Comparison of ENCODE assay signal across 22 cellular contexts in the genomic region with DNA sequence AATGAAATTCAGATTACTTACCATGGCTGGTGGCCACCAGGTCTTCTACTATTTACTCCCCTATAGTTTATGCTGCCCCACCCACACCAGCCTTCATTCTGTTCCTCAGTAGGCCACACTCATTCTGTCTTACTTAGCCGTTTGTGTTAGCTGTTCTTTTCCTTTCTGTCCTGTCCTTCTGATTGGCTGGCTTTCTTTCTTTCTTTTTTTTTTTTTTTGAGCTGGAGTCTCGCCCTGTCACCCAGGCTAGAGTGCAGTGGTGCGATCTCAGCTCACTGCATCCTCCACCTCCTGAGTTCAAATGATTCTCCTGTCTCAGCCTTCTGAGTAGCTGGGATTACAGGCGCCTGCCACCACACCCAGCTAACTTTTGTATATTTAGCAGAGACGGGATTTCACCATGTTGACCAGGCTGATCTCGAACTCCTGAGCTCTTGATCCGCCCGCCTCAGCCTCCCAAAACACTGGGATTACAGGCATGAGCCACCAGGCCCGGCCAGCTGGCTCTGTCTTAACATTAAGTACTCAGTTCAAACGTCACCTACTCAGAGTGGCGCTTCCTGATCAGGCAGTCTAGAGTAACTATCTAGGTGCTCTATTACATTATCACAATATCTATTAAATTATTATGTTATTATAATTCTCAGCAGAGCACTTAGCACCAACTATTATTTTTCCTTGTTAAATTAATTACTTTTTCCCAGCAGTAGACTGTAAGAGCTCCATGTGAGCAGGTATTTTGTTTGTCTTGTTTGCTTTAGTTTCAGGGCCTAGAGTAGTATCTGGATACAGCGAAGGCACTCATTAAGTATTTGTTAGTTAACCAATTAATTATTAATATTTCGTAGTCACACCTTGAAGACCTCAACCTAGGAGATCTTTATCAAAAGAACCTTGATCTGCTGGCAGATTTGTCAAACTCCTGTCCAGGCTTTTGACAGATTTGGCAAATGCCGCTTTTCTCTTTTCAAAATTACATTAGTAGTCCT. TPM values are rescaled to one million over a fixed set of nuclear protein-coding genes. Genes with fewer than 3 reads are reported as not detected.
DNase-seq lines count a peak whose midpoint lies in the region; ATAC-seq, FAIRE-seq and TF ChIP-seq lines count a peak whose summit lies in the region.
"Had no signal": no experiment of that assay in that cellular context is flagged by ENCODE, and none has a peak within 500 bp of the region (broad histone marks: within the 10 kb centered on the region; RNA-seq: fewer than 3 reads in every experiment).

No MANE protein-coding gene starts in this region.

- CTCF ChIA-PET in GM10248 (lab: Yijun Ruan, JAX), result interaction anchor here (1.3 to 7.9 kb wide), 5 partner anchors 8 to 430 kb away, joined by 3 to 76 read pairs (median 6); no protein-coding TSS in a partner anchor

- peak overlapping the region; percentile 76 for H3K27ac Mint-ChIP-seq in astrocyte (ENCODE audit: unreplicated experiment)
- H3K27ac Mint-ChIP-seq in nephron progenitor cell, result peak overlapping the region; percentile 17
- no peak overlapping the region for H3K27ac Mint-ChIP-seq in endothelial cell (ENCODE audit: unreplicated experiment)
- H3K27ac Mint-ChIP-seq: activated naive CD8-positive, alpha-beta T cell treated with anti-CD3 and anti-CD28 coated beads, Interleukin-2, amount 10 ng/mL, durations not matched to agents 7 days and 5 days; mesothelial cell of epicardium had no signal

- POLR2A ChIA-PET in GM10248 (lab: Yijun Ruan, JAX), result interaction anchor here (0.6 kb wide), 1 partner anchor 10 kb away, joined by 4 read pairs; no protein-coding TSS in a partner anchor

- DNase-seq in DMS 273 treated with DMSO at 0.1 percent for 48 hours (lab: John Stamatoyannopoulos, UW) (peak; percentile 40), NCI-H82 treated with DMSO at 0.1 percent for 48 hours (lab: John Stamatoyannopoulos, UW; ENCODE audit: unreplicated experiment) (peak; percentile 82), astrocyte (ENCODE audit: low read depth) (no peak), nephron progenitor cell (no peak), GM10248 (ENCODE audit: extremely low spot score) (no peak), endothelial cell (ENCODE audit: low spot score) (no peak)
- no peak for DNase-seq in stimulated activated CD4-positive, alpha-beta T cell treated with anti-CD3 and anti-CD28 coated beads, Interleukin-2, amount 100 ng/mL, for 24 hours
- DNase-seq: activated CD4-positive, alpha-beta T cell treated with anti-CD3 and anti-CD28 coated beads for 4 hours; activated naive CD8-positive, alpha-beta T cell treated with anti-CD3 and anti-CD28 coated beads, Interleukin-2, amount 10 ng/mL, durations not matched to agents 7 days and 5 days; activated T-cell treated with anti-CD3 and anti-CD28 coated beads, Interleukin-2, amount 50 U/mL, for 1 hour; KG1; kidney; NCI-H1092 treated with DMSO at 0.1 percent for 48 hours; NCI-H2171; NK-92 treated with Interleukin-12 subunit alpha and Interleukin-12 subunit beta, amount 100 ng/mL, for 24 hours; SHP77; sigmoid colon; stimulated activated CD4-positive, alpha-beta T cell treated with anti-CD3 and anti-CD28 coated beads, Interleukin-4, amount 100 ng/mL, for 4 hours had no signal

- peaks cover 5% of the 10 kb centered on the region for H3K36me3 Mint-ChIP-seq in astrocyte (ENCODE audit: low read depth, unreplicated experiment)
- H3K36me3 Mint-ChIP-seq in nephron progenitor cell (ENCODE audit: low read depth), result peaks cover 14% of the 10 kb centered on the region
- H3K36me3 Mint-ChIP-seq in endothelial cell (ENCODE audit: low read depth, unreplicated experiment), result no peaks in the 10 kb centered on the region
- H3K36me3 Mint-ChIP-seq: mesothelial cell of epicardium had no signal

- no peak overlapping the region for H3K4me3 ChIP-seq in astrocyte (ENCODE audit: insufficient read depth, low read depth, low read length)
- H3K4me3 ChIP-seq: cardiac muscle cell, hepatocyte, sigmoid colon had no signal

- no peak for ATAC-seq in GM19035 (IDR thresholded peaks at IDR 0.05; ENCODE audit: unreplicated experiment)

- H4K20me1 ChIP-seq in astrocyte (ENCODE audit: insufficient read depth, low read length), result peaks cover 8% of the 10 kb centered on the region

- H3K9me3 Mint-ChIP-seq in astrocyte (ENCODE audit: unreplicated experiment) (no peaks in the 10 kb centered on the region), nephron progenitor cell (no peaks in the 10 kb centered on the region), endothelial cell (ENCODE audit: unreplicated experiment) (no peaks in the 10 kb centered on the region)
- H3K9me3 Mint-ChIP-seq: activated naive CD8-positive, alpha-beta T cell treated with anti-CD3 and anti-CD28 coated beads, Interleukin-2, amount 10 ng/mL, durations not matched to agents 7 days and 5 days; mesothelial cell of epicardium had no signal

- no peak overlapping the region for H3K4me3 Mint-ChIP-seq in astrocyte (ENCODE audit: unreplicated experiment)
- no peak overlapping the region for H3K4me3 Mint-ChIP-seq in nephron progenitor cell
- H3K4me3 Mint-ChIP-seq in endothelial cell (ENCODE audit: unreplicated experiment), result no peak overlapping the region
- H3K4me3 Mint-ChIP-seq: activated naive CD8-positive, alpha-beta T cell treated with anti-CD3 and anti-CD28 coated beads, Interleukin-2, amount 10 ng/mL, durations not matched to agents 7 days and 5 days; mesothelial cell of epicardium had no signal

- no peaks in the 10 kb centered on the region for H3K36me3 ChIP-seq in astrocyte (ENCODE audit: insufficient read depth, low read length)
- H3K36me3 ChIP-seq: cardiac muscle cell, sigmoid colon had no signal

- H3K4me2 ChIP-seq in astrocyte (ENCODE audit: low read length), result no peak overlapping the region
- H3K4me2 ChIP-seq: hepatocyte had no signal

- H3K4me1 Mint-ChIP-seq in astrocyte (ENCODE audit: low read depth, unreplicated experiment), result peaks cover 22% of the 10 kb centered on the region
- H3K4me1 Mint-ChIP-seq in nephron progenitor cell, result peaks cover 17% of the 10 kb centered on the region
- H3K4me1 Mint-ChIP-seq in endothelial cell (ENCODE audit: unreplicated experiment), result peaks cover 5% of the 10 kb centered on the region

- no peak overlapping the region for H3K9ac ChIP-seq in astrocyte (ENCODE audit: low read length)

- no peak overlapping the region for H2AFZ ChIP-seq in astrocyte (ENCODE audit: low read depth, low read length)
- H2AFZ ChIP-seq: hepatocyte had no signal

- H3K27ac ChIP-seq in astrocyte (ENCODE audit: low read depth, low read length), result no peak overlapping the region
- H3K27ac ChIP-seq: cardiac muscle cell, sigmoid colon had no signal

- TF ChIP-seq CTCF in astrocyte (IDR thresholded peaks at IDR 0.05; ENCODE audit: insufficient read depth, low read depth, low read length) (no peak), nephron progenitor cell (IDR thresholded peaks at IDR 0.05) (no peak), GM10248 (IDR thresholded peaks at IDR 0.05; ENCODE audit: control extremely low read depth, extremely low read depth, low read depth, missing control alignments) (no peak), endothelial cell (IDR thresholded peaks at IDR 0.05; ENCODE audit: unreplicated experiment) (no peak)

- no peaks in the 10 kb centered on the region for H3K9me3 ChIP-seq in astrocyte (ENCODE audit: insufficient read depth, low read depth, low read length)
- H3K9me3 ChIP-seq: sigmoid colon had no signal

- no peak for FAIRE-seq in astrocyte (lab: Jason Lieb, UNC)
- FAIRE-seq: kidney had no signal

- peaks cover 57% of the 10 kb centered on the region for H3K79me2 ChIP-seq in astrocyte (ENCODE audit: insufficient read depth, low read length)

- H3K4me1 ChIP-seq in astrocyte (ENCODE audit: insufficient read depth, low read length), result peaks cover 7% of the 10 kb centered on the region

- H3K27me3 Mint-ChIP-seq in astrocyte (ENCODE audit: low read depth, unreplicated experiment), result no peaks in the 10 kb centered on the region
- H3K27me3 Mint-ChIP-seq in nephron progenitor cell (ENCODE audit: low read depth, poor library complexity), result peaks cover 4% of the 10 kb centered on the region
- H3K27me3 Mint-ChIP-seq in endothelial cell (ENCODE audit: unreplicated experiment), result peaks cover 3% of the 10 kb centered on the region
- H3K27me3 Mint-ChIP-seq: activated naive CD8-positive, alpha-beta T cell treated with anti-CD3 and anti-CD28 coated beads, Interleukin-2, amount 10 ng/mL, durations not matched to agents 7 days and 5 days had no signal

- H3K27me3 ChIP-seq in astrocyte (ENCODE audit: insufficient read depth, low read length), result no peaks in the 10 kb centered on the region
- H3K27me3 ChIP-seq: cardiac muscle cell, hepatocyte, sigmoid colon had no signal

RNA-seq across cellular contexts. Expression of gene CMSS1, which starts 6.4 kb away (rescaled TPM):
- total RNA-seq in astrocyte (11.0 and 12.5 TPM in 2 replicates), endothelial cell (ENCODE audit: unreplicated experiment) (25.8 TPM)

Comparison
In these comparisons a context has a peak if more than half of its experiments do, and no peak if none do; other contexts are left out.
1. DNase-seq: peak in DMS 273 treated with DMSO at 0.1 percent for 48 hours (single experiment) and NCI-H82 treated with DMSO at 0.1 percent for 48 hours (single experiment); none in astrocyte (single experiment), nephron progenitor cell (single experiment), stimulated activated CD4-positive, alpha-beta T cell treated with anti-CD3 and anti-CD28 coated beads, Interleukin-2, amount 100 ng/mL, for 24 hours (0 of 2), GM10248 (single experiment) and endothelial cell (single experiment).